ENCODE assay signal across 11 cellular contexts in the genomic region with DNA sequence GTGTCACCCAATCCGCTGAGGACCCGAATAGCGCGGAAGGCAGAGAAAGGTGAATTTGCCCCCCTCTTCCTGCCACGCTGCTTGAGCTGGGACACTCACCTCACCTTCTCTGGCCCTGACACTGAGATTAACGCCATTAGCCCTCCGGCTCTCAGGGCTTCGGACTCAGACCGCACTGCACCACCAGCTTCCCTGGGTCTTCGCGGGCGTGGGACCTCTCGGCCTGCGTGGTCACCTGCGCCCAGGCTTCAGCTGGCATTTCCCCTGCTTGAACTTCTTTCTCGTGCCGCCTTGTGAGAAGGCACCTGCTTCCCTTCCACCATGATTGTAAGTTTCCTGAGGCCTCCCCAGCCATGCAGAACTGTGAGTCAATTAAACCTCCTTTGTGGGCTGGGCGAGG. TPM values are rescaled to one million over a fixed set of nuclear protein-coding genes. Genes with fewer than 3 reads are reported as not detected.
"Had no signal": no experiment of that assay in that cellular context is flagged by ENCODE, and none has a peak within 500 bp of the region (broad histone marks: within the 10 kb centered on the region; RNA-seq: fewer than 3 reads in every experiment).

No MANE protein-coding gene starts in this region.

RNA-seq across cellular contexts. Expression of a gene that starts 57.9 kb away (rescaled TPM):
- total RNA-seq: kidney epithelial cell; lower leg skin; mesenteric fat pad; myocyte; naive thymus-derived CD8-positive, alpha-beta T cell; osteoblast; psoas muscle; subcutaneous adipose tissue; suprapubic skin; thoracic aorta; upper lobe of right lung had no signal
- polyA plus RNA-seq: naive thymus-derived CD8-positive, alpha-beta T cell had no signal
